9 cellular contexts compared by ENCODE assay signal in the genomic region with DNA sequence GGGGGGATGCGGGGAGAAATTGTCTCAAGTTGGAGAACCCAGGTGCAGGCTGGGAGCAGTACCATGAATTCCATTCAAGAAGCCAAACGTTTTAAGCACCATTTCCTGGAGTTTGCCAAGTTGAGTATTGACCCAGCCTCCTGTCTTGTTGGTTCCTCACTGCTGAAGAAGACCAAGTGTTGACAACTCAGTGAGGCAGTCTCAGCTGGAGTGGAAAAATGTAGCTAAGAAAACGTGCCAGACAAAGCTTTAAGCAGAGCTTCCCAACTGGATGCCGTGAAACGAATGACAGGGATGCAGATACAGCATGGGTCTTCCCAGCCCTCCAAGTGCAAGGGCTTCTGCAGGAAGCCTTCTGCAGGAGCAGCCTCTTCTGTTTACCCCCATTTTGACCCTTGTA. TPM values are rescaled to one million over a fixed set of nuclear protein-coding genes. Genes with fewer than 3 reads are reported as not detected.
DNase-seq lines count a peak whose midpoint lies in the region; ATAC-seq, FAIRE-seq and TF ChIP-seq lines count a peak whose summit lies in the region.
"Had no signal": no experiment of that assay in that cellular context is flagged by ENCODE, and none has a peak within 500 bp of the region (broad histone marks: within the 10 kb centered on the region; RNA-seq: fewer than 3 reads in every experiment).

No MANE protein-coding gene starts in this region.

- no peaks in the 10 kb centered on the region for H4K20me1 ChIP-seq in HepG2 (ENCODE audit: insufficient read depth, low read length)
- no peaks in the 10 kb centered on the region for H4K20me1 ChIP-seq in SK-N-SH (ENCODE audit: insufficient read depth)

- no peaks in the 10 kb centered on the region for H3K9me3 ChIP-seq in HepG2 (ENCODE audit: low read length)
- no peaks in the 10 kb centered on the region for H3K9me3 ChIP-seq in right lobe of liver
- no peaks in the 10 kb centered on the region for H3K9me3 ChIP-seq in vagina
- no peaks in the 10 kb centered on the region for H3K9me3 ChIP-seq in SK-N-SH

- H3F3A ChIP-seq in SK-N-SH (replicated peaks; ENCODE audit: insufficient read depth): peaks cover 9% of the 10 kb centered on the region

- H3K4me1 ChIP-seq in HepG2 (ENCODE audit: insufficient read depth, low read length): peaks cover 58% of the 10 kb centered on the region
- peaks cover 0 to 8% (median 1%) of the 10 kb centered on the region in 4 donors for H3K4me1 ChIP-seq in right lobe of liver
- peaks cover 32% of the 10 kb centered on the region for H3K4me1 ChIP-seq in vagina
- peaks cover 4 to 9% of the 10 kb centered on the region in 2 experiments; a peak in 2 of 4 replicates for H3K4me1 ChIP-seq in SK-N-SH (ENCODE audit: control insufficient read depth in 1 of 2, insufficient read depth in 2 of 2, low read depth in 1 of 2, low read length in 1 of 2)

- H3K9me3 Mint-ChIP-seq in neural crest cell: peaks cover 4% of the 10 kb centered on the region

- in situ Hi-C loops in HepG2 (cut with HindIII; ENCODE audit: extremely low pct_ligation_motif_present, low pct_unique_long_range_greater_than_20kb): loop anchor here (25.0 kb wide), 1 partner anchor 170 kb away; no protein-coding TSS in a partner anchor

- TF ChIP-seq POLR2A in HepG2 (IDR thresholded peaks at IDR 0.05; ENCODE audit: insufficient read depth in 1 of 2, low read depth in 2 of 2, low read length in 2 of 2) (no peak), right lobe of liver (IDR thresholded peaks at IDR 0.05) (no peak), vagina (IDR thresholded peaks at IDR 0.05) (no peak)

- no peak for ATAC-seq in HepG2
- ATAC-seq in right lobe of liver: no peak
- no peak for ATAC-seq in HG02852 (IDR thresholded peaks at IDR 0.05; ENCODE audit: unreplicated experiment)

- POLR2A ChIA-PET in HepG2 (lab: Yijun Ruan, JAX) (interaction anchor here (3.1 kb wide), 1 partner anchor 10 kb away, joined by 36 read pairs; no protein-coding TSS in a partner anchor), SK-N-SH (lab: Yijun Ruan, JAX) (no interaction called here)

- H3K4me2 ChIP-seq in HepG2 (ENCODE audit: low read depth, low read length): peak overlapping the region; percentile 28; the same call in 1 of the 2 replicates
- H3K4me2 ChIP-seq in SK-N-SH: no peak overlapping the region

- H3K27me3 ChIP-seq in HepG2 (ENCODE audit: control insufficient read depth in 1 of 2, insufficient read depth in 2 of 2, low read length in 2 of 2) (no peaks in the 10 kb centered on the region), right lobe of liver (no peaks in the 10 kb centered on the region), vagina (no peaks in the 10 kb centered on the region), SK-N-SH (ENCODE audit: insufficient read depth) (no peaks in the 10 kb centered on the region)

- H3K9ac ChIP-seq in HepG2 (ENCODE audit: insufficient read depth, low read depth, low read length): no peak overlapping the region
- no peak overlapping the region for H3K9ac ChIP-seq in SK-N-SH

- no peak overlapping the region for H3K27ac Mint-ChIP-seq in neural crest cell (ENCODE audit: unreplicated experiment)

- no peak overlapping the region for H3K27ac ChIP-seq in HepG2 (ENCODE audit: extremely low read length, insufficient read depth, low read length)
- H3K27ac ChIP-seq in right lobe of liver: peak overlapping the region in 1 of 3 donors; percentile 97
- H3K27ac ChIP-seq in cingulate gyrus (ENCODE audit: low read depth, low read length): peak overlapping the region; percentile 35
- peak overlapping the region; percentile 95 for H3K27ac ChIP-seq in vagina
- H3K27ac ChIP-seq in SK-N-SH (ENCODE audit: low read depth in 2 of 2, low read length in 1 of 2): no peak overlapping the region

- CTCF ChIA-PET in HepG2 (lab: Yijun Ruan, JAX; ENCODE audit: low intra/inter-chr PET ratio, low total read pairs) (interaction anchor here (3.0 kb wide), 1 partner anchor 30 kb away, joined by 31 read pairs; no protein-coding TSS in a partner anchor), SK-N-SH (lab: Yijun Ruan, JAX) (interaction anchor here (2.5 to 2.8 kb wide), 2 partner anchors 10 to 169 kb away, joined by 8 to 19 read pairs; no protein-coding TSS in a partner anchor)

- peak overlapping the region; percentile 86 for H3K4me3 Mint-ChIP-seq in neural crest cell

- H3K36me3 ChIP-seq in HepG2 (replicated peaks in 1 of 2; ENCODE audit: control insufficient read depth in 1 of 2, insufficient read depth in 2 of 2, low read length in 2 of 2) (no peaks in the 10 kb centered on the region), right lobe of liver (no peaks in the 10 kb centered on the region), vagina (no peaks in the 10 kb centered on the region), SK-N-SH (replicated peaks in 1 of 2; ENCODE audit: control insufficient read depth in 1 of 2, insufficient read depth in 2 of 2, low read length in 1 of 2) (no peaks in the 10 kb centered on the region)

- WGBS in HepG2 (ENCODE audit: low lambda C conversion rate): 80% methylated on average over 5 of the region's 5 CpGs
- 56% methylated on average over 5 of the region's 5 CpGs for WGBS in right lobe of liver (ENCODE audit: insufficient coverage, low coverage, low lambda C conversion rate, missing lambda C conversion rate)
- 92% methylated on average over 5 of the region's 5 CpGs for WGBS in SK-N-SH (ENCODE audit: low lambda C conversion rate)

- H3K36me3 Mint-ChIP-seq in neural crest cell (ENCODE audit: low read depth): no peaks in the 10 kb centered on the region

- intact Hi-C loops in HepG2 (cut with micrococcal nuclease; ENCODE audit: unreplicated experiment) (loop anchor here (5.0 kb wide), 1 partner anchor 170 kb away; no protein-coding TSS in a partner anchor), right lobe of liver (cut with DNase I) (no loop called here), vagina (cut with DNase I) (no loop called here)

- DNase-seq in HepG2 (ENCODE audit: low spot score): no peak
- DNase-seq in right lobe of liver: no peak
- DNase-seq in neural crest cell (ENCODE audit: low read depth, low spot score): no peak
- DNase-seq in vagina (ENCODE audit: extremely low spot score in 2 of 2): no peak
- DNase-seq in NCI-H1048 (lab: John Stamatoyannopoulos, UW): no peak
- DNase-seq in SK-N-SH: no peak
- DNase-seq: MM.1S had no signal

- no peak overlapping the region for H2AFZ ChIP-seq in HepG2 (ENCODE audit: low read length)
- no peak overlapping the region for H2AFZ ChIP-seq in SK-N-SH (ENCODE audit: low read depth)

- H3K4me3 ChIP-seq in HepG2 (replicated peaks in 1 of 3; ENCODE audit: insufficient read depth in 1 of 3, low read depth in 2 of 3, low read length in 3 of 3) (no peak overlapping the region), right lobe of liver (no peak overlapping the region), vagina (no peak overlapping the region), SK-N-SH (ENCODE audit: low read depth in 2 of 2, low read length in 1 of 2) (no peak overlapping the region)

- no peak for FAIRE-seq in HepG2 (lab: Jason Lieb, UNC)

- peaks cover 25% of the 10 kb centered on the region for H3K4me1 Mint-ChIP-seq in neural crest cell

- H3K27me3 Mint-ChIP-seq in neural crest cell (ENCODE audit: low read depth): no peaks in the 10 kb centered on the region

- no peaks in the 10 kb centered on the region for H3K9me2 ChIP-seq in SK-N-SH

- no peaks in the 10 kb centered on the region for H3K79me2 ChIP-seq in HepG2 (ENCODE audit: insufficient read depth, low read length)
- H3K79me2 ChIP-seq in SK-N-SH (ENCODE audit: insufficient read depth): no peaks in the 10 kb centered on the region

- BruUV-seq in HepG2 (replicated peaks; lab: Mats Ljungman, UMichigan): TSS peak; percentile 57

- TF ChIP-seq EP300 in HepG2 (IDR thresholded peaks at IDR 0.05; ENCODE audit: low read depth in 2 of 2, low read length in 2 of 2) (no peak), HepG2 (CRISPR knock-in tag; IDR thresholded peaks at IDR 0.05; ENCODE audit: borderline replicate concordance) (no peak), SK-N-SH (IDR thresholded peaks at IDR 0.05; ENCODE audit: borderline replicate concordance in 1 of 2, low read depth in 1 of 2, low read length in 1 of 2) (no peak)

- TF ChIP-seq CTCF in HepG2 (CRISPR knock-in tag; IDR thresholded peaks at IDR 0.05): no peak
- TF ChIP-seq CTCF in right lobe of liver (IDR thresholded peaks at IDR 0.05): no peak
- TF ChIP-seq CTCF in neural crest cell (conservative IDR thresholded peaks at IDR 0.05): no peak
- TF ChIP-seq CTCF in vagina (IDR thresholded peaks at IDR 0.05): no peak
- TF ChIP-seq CTCF in SK-N-SH (IDR thresholded peaks at IDR 0.05): no peak

- TF ChIP-seq RAD21 in HepG2 (CRISPR knock-in tag; IDR thresholded peaks at IDR 0.05) (no peak), SK-N-SH (IDR thresholded peaks at IDR 0.05; ENCODE audit: low read length) (no peak)

RNA-seq across cellular contexts. Expression of gene INPP1, which starts 0.8 kb away (rescaled TPM):
- total RNA-seq in HepG2 (2016; rRNA removed; fragmentation: Illumina TruSeq; extraction: Trizol) (13.3 and 15.2 TPM in 2 replicates), right lobe of liver (10 to 100 TPM; 13.9 to 22.0 (median 14.7) TPM), neural crest cell (14.3 and 15.3 TPM in 2 replicates), vagina (20.4 TPM)
- 6.0 and 8.5 TPM in 2 replicates for total RNA-seq in HepG2 (2016; cell fraction: cytosol; rRNA removed; fragmentation: Illumina TruSeq; extraction: Trizol; ENCODE audit: low read depth)
- 11.4 and 14.0 TPM in 2 replicates for total RNA-seq in HepG2 (2016; cell fraction: insoluble cytoplasmic fraction; rRNA removed; fragmentation: Illumina TruSeq; extraction: Trizol)
- 12.0 and 14.5 TPM in 2 replicates for total RNA-seq in HepG2 (2016; cell fraction: membrane; rRNA removed; fragmentation: Illumina TruSeq; extraction: Trizol)
- 6.6 and 8.8 TPM in 2 replicates for total RNA-seq in HepG2 (2016; cell fraction: nucleus; rRNA removed; fragmentation: Illumina TruSeq; extraction: Trizol)
- polyA plus RNA-seq in HepG2 (2011; rRNA removed) (10.0 and 10.5 TPM in 2 replicates), SK-N-SH (2012; rRNA removed) (5.7 and 6.4 TPM in 2 replicates)
- 5.7 and 7.3 TPM in 2 replicates for polyA plus RNA-seq in HepG2 (2011; cell fraction: cytosol; rRNA removed)
- 10.0 and 11.1 TPM in 2 replicates for polyA plus RNA-seq in HepG2 (2011; cell fraction: nucleus; rRNA removed)
- polyA plus RNA-seq in HepG2 (2012): 23.9 and 28.9 TPM in 2 replicates
- polyA plus RNA-seq in HepG2 (2016; cell fraction: cytosol; fragmentation: Illumina TruSeq; extraction: Trizol; ENCODE audit: low read depth): 7.9 and 9.4 TPM in 2 replicates
- polyA plus RNA-seq in HepG2 (2016; cell fraction: insoluble cytoplasmic fraction; fragmentation: Illumina TruSeq; extraction: Trizol; ENCODE audit: low read depth): 18.0 and 18.7 TPM in 2 replicates
- polyA plus RNA-seq in HepG2 (2016; cell fraction: membrane; fragmentation: Illumina TruSeq; extraction: Trizol; ENCODE audit: low read depth): 12.1 and 13.1 TPM in 2 replicates
- polyA plus RNA-seq in HepG2 (2016; cell fraction: nucleus; fragmentation: Illumina TruSeq; extraction: Trizol; ENCODE audit: insufficient read depth, low read depth): 22.8 and 23.1 TPM in 2 replicates
- polyA minus RNA-seq in HepG2 (2011; rRNA and poly(A)+ RNA removed; ENCODE audit: low replicate concordance): 4.8 and 5.3 TPM in 2 replicates
- 8.2 and 11.3 TPM in 2 replicates for polyA minus RNA-seq in HepG2 (2011; cell fraction: cytosol; rRNA and poly(A)+ RNA removed)
- 8.2 and 8.7 TPM in 2 replicates for polyA minus RNA-seq in HepG2 (2011; cell fraction: nucleus; rRNA and poly(A)+ RNA removed)
- 6.3 and 6.5 TPM in 2 replicates for polyA plus RNA-seq in SK-N-SH (2012; cell fraction: cytosol; rRNA removed)
- 10.3 and 14.8 TPM in 2 replicates for polyA plus RNA-seq in SK-N-SH (2012; cell fraction: nucleus; rRNA removed)

RNA-seq across cellular contexts. Expression of gene HIBCH, which starts 23.0 kb away (rescaled TPM):
- total RNA-seq in HepG2 (2016; rRNA removed; fragmentation: Illumina TruSeq; extraction: Trizol) (49.5 and 67.0 TPM in 2 replicates), right lobe of liver (10 to 100 TPM; 20.1 to 93.6 (median 53.6) TPM), neural crest cell (32.6 and 33.7 TPM in 2 replicates), vagina (25.0 TPM)
- total RNA-seq in HepG2 (2016; cell fraction: cytosol; rRNA removed; fragmentation: Illumina TruSeq; extraction: Trizol; ENCODE audit: low read depth): 9.9 and 10.7 TPM in 2 replicates
- 46.9 and 68.2 TPM in 2 replicates for total RNA-seq in HepG2 (2016; cell fraction: insoluble cytoplasmic fraction; rRNA removed; fragmentation: Illumina TruSeq; extraction: Trizol)
- total RNA-seq in HepG2 (2016; cell fraction: membrane; rRNA removed; fragmentation: Illumina TruSeq; extraction: Trizol): 11.0 and 12.8 TPM in 2 replicates
- 64.0 and 64.7 TPM in 2 replicates for total RNA-seq in HepG2 (2016; cell fraction: nucleus; rRNA removed; fragmentation: Illumina TruSeq; extraction: Trizol)
- polyA plus RNA-seq in HepG2 (2011; rRNA removed) (17.8 and 18.8 TPM in 2 replicates), SK-N-SH (2012; rRNA removed) (8.4 and 12.2 TPM in 2 replicates)
- polyA plus RNA-seq in HepG2 (2011; cell fraction: cytosol; rRNA removed): 6.4 and 8.3 TPM in 2 replicates
- polyA plus RNA-seq in HepG2 (2011; cell fraction: nucleus; rRNA removed): 14.6 and 25.8 TPM in 2 replicates
- 27.5 and 40.7 TPM in 2 replicates for polyA plus RNA-seq in HepG2 (2012)
- polyA plus RNA-seq in HepG2 (2016; cell fraction: cytosol; fragmentation: Illumina TruSeq; extraction: Trizol; ENCODE audit: low read depth): 6.9 and 7.7 TPM in 2 replicates
- 63.7 and 68.2 TPM in 2 replicates for polyA plus RNA-seq in HepG2 (2016; cell fraction: insoluble cytoplasmic fraction; fragmentation: Illumina TruSeq; extraction: Trizol; ENCODE audit: low read depth)
- 9.3 and 9.4 TPM in 2 replicates for polyA plus RNA-seq in HepG2 (2016; cell fraction: membrane; fragmentation: Illumina TruSeq; extraction: Trizol; ENCODE audit: low read depth)
- polyA plus RNA-seq in HepG2 (2016; cell fraction: nucleus; fragmentation: Illumina TruSeq; extraction: Trizol; ENCODE audit: insufficient read depth, low read depth): 45.2 and 47.6 TPM in 2 replicates
- 6.3 and 18.5 TPM in 2 replicates for polyA minus RNA-seq in HepG2 (2011; rRNA and poly(A)+ RNA removed; ENCODE audit: low replicate concordance)
- polyA minus RNA-seq in HepG2 (2011; cell fraction: cytosol; rRNA and poly(A)+ RNA removed): 8.9 and 9.9 TPM in 2 replicates
- 88.3 and 98.2 TPM in 2 replicates for polyA minus RNA-seq in HepG2 (2011; cell fraction: nucleus; rRNA and poly(A)+ RNA removed)
- polyA plus RNA-seq in SK-N-SH (2012; cell fraction: cytosol; rRNA removed): 14.1 and 19.3 TPM in 2 replicates
- 5.4 and 12.0 TPM in 2 replicates for polyA plus RNA-seq in SK-N-SH (2012; cell fraction: nucleus; rRNA removed)

Comparison
In these comparisons a context has a peak if more than half of its experiments do, and no peak if none do; other contexts are left out.
1. H3K27ac ChIP-seq: peak in cingulate gyrus (single experiment) and vagina (single experiment); none in HepG2 (single experiment) and SK-N-SH (0 of 2).